8 cellular contexts compared by ENCODE assay signal in genomic region chr2:127386764-127387654, GRCh38.
A peak's percentile ranks its signal among the peaks of the same experiment; 100 is the strongest.
DNase-seq lines count a peak whose midpoint lies in the region; ATAC-seq lines count a peak whose summit lies in the region.

No MANE protein-coding gene starts in this region.

- H3K36me3 ChIP-seq in ACC112 (ENCODE audit: insufficient read depth, low read length) = no peaks in the 10 kb centered on the region

- peak; percentile 80 for DNase-seq in NCI-H345 (lab: John Stamatoyannopoulos, UW)
- peak; percentile 82 for DNase-seq in activated CD4-positive, CD25-positive, alpha-beta regulatory T cell treated with anti-CD3 and anti-CD28 coated beads, Interleukin-2, amount 50 U/mL, for 72 hours
- peak; percentile 78 for DNase-seq in cerebellar cortex (ENCODE audit: low spot score)
- peak; percentile 75 for DNase-seq in kidney glomerular epithelial cell (lab: John Stamatoyannopoulos, UW)
- peak; percentile 71 to 73 for DNase-seq in stimulated activated CD4-positive, alpha-beta T cell treated with anti-CD3 and anti-CD28 coated beads, Interleukin-15, amount 100 ng/mL, for 48 hours (ENCODE audit: low read depth in 2 of 2)

- peak overlapping the region; percentile 86 for H3K4me3 ChIP-seq in ACC112 (ENCODE audit: low read depth, low read length)

- peak; percentile 38 for ATAC-seq in GM18873 (IDR thresholded peaks at IDR 0.05; ENCODE audit: low FRiP score, unreplicated experiment)
- ATAC-seq in HG03139 (IDR thresholded peaks at IDR 0.05; ENCODE audit: unreplicated experiment) = peak; percentile 60

- H2AFZ ChIP-seq in ACC112 (ENCODE audit: low read length, unreplicated experiment) = peak overlapping the region; percentile 85

- H3K27ac ChIP-seq in ACC112 (ENCODE audit: low read depth, low read length) = peak overlapping the region; percentile 97

- no peaks in the 10 kb centered on the region for H3K27me3 ChIP-seq in ACC112 (ENCODE audit: insufficient read depth, low read length)

- H3K79me2 ChIP-seq in ACC112 (ENCODE audit: control insufficient read depth, insufficient read depth, low read length, unreplicated experiment) = peaks cover 51% of the 10 kb centered on the region

- H3K4me1 ChIP-seq in ACC112 (ENCODE audit: control insufficient read depth, insufficient read depth, low read length, unreplicated experiment) = peaks cover 31% of the 10 kb centered on the region

Comparison
In these comparisons a context has a peak if more than half of its experiments do, and no peak if none do; other contexts are left out.
1. Peak in every context shown above with its lines: DNase-seq, ATAC-seq, H3K4me3 ChIP-seq and H3K27ac ChIP-seq.